Comparison of ENCODE assay signal across 16 cellular contexts in the genomic region with DNA sequence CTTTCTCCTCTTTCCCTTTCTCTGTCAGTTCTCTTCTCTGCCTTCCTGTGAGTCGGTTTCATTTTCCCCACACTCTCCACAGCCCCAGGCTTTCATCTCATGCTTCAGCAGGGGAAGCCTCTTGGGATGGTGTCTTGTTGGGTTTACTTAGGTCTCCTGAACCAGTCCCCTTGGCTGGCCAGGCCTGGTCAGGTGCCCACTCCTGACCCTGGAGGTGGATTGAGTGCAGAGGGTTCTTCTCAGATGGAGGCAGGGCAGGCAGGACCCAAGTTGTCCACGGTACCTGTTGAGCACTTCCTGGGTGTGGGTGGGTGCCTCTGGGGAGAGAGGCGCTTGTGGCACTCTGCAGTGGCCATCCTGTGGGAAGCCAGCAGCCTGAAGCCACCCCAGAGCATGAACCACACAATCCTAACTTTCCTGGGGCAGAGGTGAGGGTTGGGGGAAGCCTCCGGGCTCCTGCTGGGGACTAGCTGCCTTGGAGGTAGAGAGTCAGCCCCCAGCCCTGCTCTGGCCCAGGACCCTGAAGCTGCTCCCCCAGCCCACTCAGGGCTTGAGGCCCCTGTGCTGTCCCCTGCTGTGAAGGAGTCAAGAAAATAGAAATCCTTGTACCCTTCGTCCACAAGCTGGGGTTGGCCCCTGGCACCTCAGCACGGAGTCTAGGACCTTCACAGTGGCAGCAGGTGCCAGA. TPM values are rescaled to one million over a fixed set of nuclear protein-coding genes. Genes with fewer than 3 reads are reported as not detected.
DNase-seq lines count a peak whose midpoint lies in the region; ATAC-seq and TF ChIP-seq lines count a peak whose summit lies in the region.
"Had no signal": no experiment of that assay in that cellular context is flagged by ENCODE, and none has a peak within 500 bp of the region (broad histone marks: within the 10 kb centered on the region; RNA-seq: fewer than 3 reads in every experiment).

No MANE protein-coding gene starts in this region.

- H3K79me2 ChIP-seq in neural progenitor cell (ENCODE audit: low read depth), result no peaks in the 10 kb centered on the region

- no peaks in the 10 kb centered on the region for H4K20me1 ChIP-seq in neural progenitor cell (ENCODE audit: low read depth)

- intact Hi-C loops in activated CD4-positive, alpha-beta memory T cell treated with anti-CD3 and anti-CD28 coated beads for 36 hours (cut with micrococcal nuclease), result no loop called here

- H3K4me1 ChIP-seq in neural progenitor cell, result peaks cover 6% of the 10 kb centered on the region

- no peak for TF ChIP-seq CTCF in neural progenitor cell (IDR thresholded peaks at IDR 0.05)

- H3K27ac Mint-ChIP-seq in activated T-cell treated with anti-CD3 and anti-CD28 coated beads, Interleukin-2, amount 50 U/mL, for 24 hours, result no peak overlapping the region
- no peak overlapping the region for H3K27ac Mint-ChIP-seq in activated CD4-positive, alpha-beta memory T cell treated with anti-CD3 and anti-CD28 coated beads for 36 hours
- H3K27ac Mint-ChIP-seq in neural progenitor cell, result peak overlapping the region; percentile 58

- CTCF ChIA-PET in activated CD4-positive, alpha-beta memory T cell treated with anti-CD3 and anti-CD28 coated beads for 36 hours (lab: Charles Lee), result interaction anchor here (2.4 kb wide), 1 partner anchor 20 kb away, joined by 9 read pairs; no protein-coding TSS in a partner anchor

- H3K4me2 ChIP-seq in neural progenitor cell, result no peak overlapping the region

- peaks cover 79% of the 10 kb centered on the region for H3K27me3 Mint-ChIP-seq in activated T-cell treated with anti-CD3 and anti-CD28 coated beads, Interleukin-2, amount 50 U/mL, for 24 hours
- H3K27me3 Mint-ChIP-seq in activated CD4-positive, alpha-beta memory T cell treated with anti-CD3 and anti-CD28 coated beads for 36 hours, result peaks cover 21% of the 10 kb centered on the region
- peaks cover 9% of the 10 kb centered on the region for H3K27me3 Mint-ChIP-seq in neural progenitor cell (ENCODE audit: insufficient read depth, low read depth)

- ATAC-seq in HG02642 (IDR thresholded peaks at IDR 0.05; ENCODE audit: poor library complexity, unreplicated experiment), result no peak

- H2AFZ ChIP-seq in neural progenitor cell (replicated peaks), result no peak overlapping the region

- H3K4me3 ChIP-seq in Jurkat, Clone E6-1 (ENCODE audit: low read length), result peak overlapping the region; percentile 15
- no peak overlapping the region for H3K4me3 ChIP-seq in neural progenitor cell
- H3K4me3 ChIP-seq: thoracic aorta had no signal

- POLR2A ChIA-PET in activated CD4-positive, alpha-beta memory T cell treated with anti-CD3 and anti-CD28 coated beads for 36 hours (lab: Charles Lee), result interaction anchor here (0.9 to 3.7 kb wide), 2 partner anchors 20 to 151 kb away, joined by 3 to 15 read pairs; no protein-coding TSS in a partner anchor

- DNase-seq in activated T-cell treated with anti-CD3 and anti-CD28 coated beads, Interleukin-2, amount 50 U/mL, for 24 hours, result no peak
- no peak for DNase-seq in activated T-cell treated with anti-CD3 and anti-CD28 coated beads, Interleukin-2, amount 50 U/mL, for 1 hour
- peak; percentile 44 for DNase-seq in Jurkat, Clone E6-1 (ENCODE audit: low read depth, low spot score)
- peak; percentile 35 for DNase-seq in activated CD4-positive, alpha-beta memory T cell treated with anti-CD3 and anti-CD28 coated beads for 36 hours
- DNase-seq in neural progenitor cell (ENCODE audit: low spot score) (no peak), SKM-1 (lab: John Stamatoyannopoulos, UW; ENCODE audit: unreplicated experiment) (no peak), globus pallidus (ENCODE audit: low spot score) (no peak)
- DNase-seq: foreskin melanocyte, NCI-H2081 treated with DMSO at 0.1 percent for 48 hours, NCI-H774, retina had no signal

- peaks cover 69% of the 10 kb centered on the region for H3K4me1 Mint-ChIP-seq in activated T-cell treated with anti-CD3 and anti-CD28 coated beads, Interleukin-2, amount 50 U/mL, for 24 hours (ENCODE audit: low read depth)
- H3K4me1 Mint-ChIP-seq in activated CD4-positive, alpha-beta memory T cell treated with anti-CD3 and anti-CD28 coated beads for 36 hours (ENCODE audit: low read depth), result peaks cover 70% of the 10 kb centered on the region
- peaks cover 20% of the 10 kb centered on the region for H3K4me1 Mint-ChIP-seq in neural progenitor cell

- H3K9me3 ChIP-seq in neural progenitor cell (ENCODE audit: low read depth), result no peaks in the 10 kb centered on the region
- H3K9me3 ChIP-seq: thoracic aorta had no signal

- H3K4me3 Mint-ChIP-seq in activated T-cell treated with anti-CD3 and anti-CD28 coated beads, Interleukin-2, amount 50 U/mL, for 24 hours, result peak overlapping the region; percentile 48
- H3K4me3 Mint-ChIP-seq in activated CD4-positive, alpha-beta memory T cell treated with anti-CD3 and anti-CD28 coated beads for 36 hours, result peak overlapping the region; percentile 43
- no peak overlapping the region for H3K4me3 Mint-ChIP-seq in neural progenitor cell

- H3K9ac ChIP-seq in neural progenitor cell, result no peak overlapping the region

- H3K9me3 Mint-ChIP-seq in activated T-cell treated with anti-CD3 and anti-CD28 coated beads, Interleukin-2, amount 50 U/mL, for 24 hours, result no peaks in the 10 kb centered on the region
- no peaks in the 10 kb centered on the region for H3K9me3 Mint-ChIP-seq in activated CD4-positive, alpha-beta memory T cell treated with anti-CD3 and anti-CD28 coated beads for 36 hours
- no peaks in the 10 kb centered on the region for H3K9me3 Mint-ChIP-seq in neural progenitor cell

- no peaks in the 10 kb centered on the region for H3K36me3 ChIP-seq in neural progenitor cell
- H3K36me3 ChIP-seq: thoracic aorta had no signal

- H3K36me3 Mint-ChIP-seq in activated T-cell treated with anti-CD3 and anti-CD28 coated beads, Interleukin-2, amount 50 U/mL, for 24 hours (ENCODE audit: low read depth), result no peaks in the 10 kb centered on the region
- no peaks in the 10 kb centered on the region for H3K36me3 Mint-ChIP-seq in activated CD4-positive, alpha-beta memory T cell treated with anti-CD3 and anti-CD28 coated beads for 36 hours
- H3K36me3 Mint-ChIP-seq in neural progenitor cell, result no peaks in the 10 kb centered on the region

- no peaks in the 10 kb centered on the region for H3F3A ChIP-seq in neural progenitor cell (ENCODE audit: low read depth)

- H3K27ac ChIP-seq in neural progenitor cell, result no peak overlapping the region
- H3K27ac ChIP-seq: thoracic aorta had no signal

- no peaks in the 10 kb centered on the region for H3K27me3 ChIP-seq in neural progenitor cell

RNA-seq across cellular contexts. Expression of gene RAP1GAP2, which starts 2.0 kb away (rescaled TPM):
- polyA plus RNA-seq in Jurkat, Clone E6-1 (2012; ENCODE audit: insufficient read depth, insufficient read length), result 8.0 TPM
- total RNA-seq in activated CD4-positive, alpha-beta memory T cell treated with anti-CD3 and anti-CD28 coated beads for 36 hours, result 1 to 10 TPM; 1.9 to 2.3 TPM
- 3.8 and 4.1 TPM in 2 replicates for total RNA-seq in neural progenitor cell (ENCODE audit: low replicate concordance)

RNA-seq across cellular contexts. Expression of gene CCDC92B, which starts 44.8 kb away (rescaled TPM):
- polyA plus RNA-seq in Jurkat, Clone E6-1 (2012; ENCODE audit: insufficient read depth, insufficient read length), result not detected
- under 1 TPM in 1 of 2 experiments, not detected in 1; 0.10 TPM for total RNA-seq in activated CD4-positive, alpha-beta memory T cell treated with anti-CD3 and anti-CD28 coated beads for 36 hours
- 0.17 and 0.77 TPM in 2 replicates for total RNA-seq in neural progenitor cell (ENCODE audit: low replicate concordance)
- total RNA-seq: HT1080, liver, MCF 10A had no signal
- polyA plus RNA-seq: liver had no signal

Comparison
In these comparisons a context has a peak if more than half of its experiments do, and no peak if none do; other contexts are left out.
1. DNase-seq: peak in Jurkat, Clone E6-1 (single experiment) and activated CD4-positive, alpha-beta memory T cell treated with anti-CD3 and anti-CD28 coated beads for 36 hours (single experiment); none in activated T-cell treated with anti-CD3 and anti-CD28 coated beads, Interleukin-2, amount 50 U/mL, for 24 hours (single experiment), activated T-cell treated with anti-CD3 and anti-CD28 coated beads, Interleukin-2, amount 50 U/mL, for 1 hour (single experiment), neural progenitor cell (single experiment), SKM-1 (single experiment) and globus pallidus (single experiment).